25 cellular contexts compared by ENCODE assay signal in genomic region chr6:129212081-129212480, GRCh38.
DNase-seq lines count a peak whose midpoint lies in the region; TF ChIP-seq lines count a peak whose summit lies in the region.
"Had no signal": no experiment of that assay in that cellular context is flagged by ENCODE, and none has a peak within 500 bp of the region (broad histone marks: within the 10 kb centered on the region; RNA-seq: fewer than 3 reads in every experiment).

No MANE protein-coding gene starts in this region.

- H3K36me3 ChIP-seq in adipocyte (ENCODE audit: control insufficient read depth, insufficient read depth, low read length, severe bottlenecking) (peaks cover 15% of the 10 kb centered on the region), vagina (no peaks in the 10 kb centered on the region)
- H3K36me3 ChIP-seq: ascending aorta, pancreas, right atrium auricular region, thoracic aorta had no signal

- DNase-seq in GM03348 (ENCODE audit: low spot score) (peak; percentile 60), adipocyte (ENCODE audit: low read depth) (peak; percentile 58), fibroblast of the aortic adventitia (ENCODE audit: low read depth) (peak; percentile 22), vagina (ENCODE audit: extremely low spot score in 2 of 2) (no peak), NCI-H2196 (lab: John Stamatoyannopoulos, UW; ENCODE audit: unreplicated experiment) (no peak), NCI-H2029 (lab: John Stamatoyannopoulos, UW) (no peak), NCI-H69 (lab: John Stamatoyannopoulos, UW) (no peak)
- DNase-seq: activated CD4-positive, alpha-beta T cell treated with anti-CD3 and anti-CD28 coated beads, Interleukin-2, amount 50 U/mL, for 4 hours; activated CD4-positive, CD25-positive, alpha-beta regulatory T cell; activated CD8-positive, alpha-beta memory T cell treated with anti-CD3 and anti-CD28 coated beads, Interleukin-2, amount 50 U/mL, for 4 hours; cerebellar nuclear complex; DND-41; midbrain; NCI-H1092 treated with DMSO at 0.1 percent for 48 hours; NCI-H1930; NCI-H345; OCI-M1; pancreas; stimulated activated CD4-positive, alpha-beta T cell treated with anti-CD3 and anti-CD28 coated beads, Interleukin-12 subunit alpha, Interleukin-12 subunit beta, amount 100 ng/mL, for 4 hours; stimulated activated CD4-positive, alpha-beta T cell treated with anti-CD3 and anti-CD28 coated beads, Interleukin-4, amount 100 ng/mL, for 24 hours; stimulated activated naive CD4-positive, alpha-beta T cell; SW 1271 had no signal

- intact Hi-C loops in vagina (cut with DNase I), result no loop called here

- no peak for TF ChIP-seq POLR2A in vagina (IDR thresholded peaks at IDR 0.05)

- no peaks in the 10 kb centered on the region for H3K9me3 ChIP-seq in adipocyte (ENCODE audit: control insufficient read depth, low read length)
- H3K9me3 ChIP-seq in vagina, result no peaks in the 10 kb centered on the region
- H3K9me3 ChIP-seq: ascending aorta, pancreas, right atrium auricular region, thoracic aorta had no signal

- no peak overlapping the region for H3K4me3 ChIP-seq in adipocyte (ENCODE audit: low read length)
- no peak overlapping the region for H3K4me3 ChIP-seq in fibroblast of the aortic adventitia (ENCODE audit: low read depth, low read length)
- H3K4me3 ChIP-seq in vagina, result no peak overlapping the region
- H3K4me3 ChIP-seq: ascending aorta, pancreas, right atrium auricular region, thoracic aorta had no signal

- H3K4me1 ChIP-seq in adipocyte (ENCODE audit: control insufficient read depth, insufficient read depth, low read length), result peaks cover 5% of the 10 kb centered on the region
- H3K4me1 ChIP-seq in vagina, result peaks cover 5% of the 10 kb centered on the region
- H3K4me1 ChIP-seq: ascending aorta, pancreas had no signal

- TF ChIP-seq CTCF in fibroblast of the aortic adventitia (IDR thresholded peaks at IDR 0.05; ENCODE audit: insufficient read depth, low read length) (no peak), vagina (IDR thresholded peaks at IDR 0.05) (no peak)

- no peaks in the 10 kb centered on the region for H3K27me3 ChIP-seq in adipocyte (replicated peaks; ENCODE audit: control insufficient read depth, insufficient read depth, low read length)
- no peaks in the 10 kb centered on the region for H3K27me3 ChIP-seq in vagina
- H3K27me3 ChIP-seq: ascending aorta, pancreas, right atrium auricular region had no signal

- peak overlapping the region; percentile 25 for H3K27ac ChIP-seq in vagina
- H3K27ac ChIP-seq: ascending aorta, pancreas, right atrium auricular region had no signal

- H3K9ac ChIP-seq in adipocyte (ENCODE audit: low read length), result peak overlapping the region; percentile 61

Comparison
In these comparisons a context has a peak if more than half of its experiments do, and no peak if none do; other contexts are left out.
1. DNase-seq: peak in GM03348 (single experiment), adipocyte (single experiment) and fibroblast of the aortic adventitia (single experiment); none in vagina (0 of 2), NCI-H2196 (single experiment), NCI-H2029 (single experiment) and NCI-H69 (single experiment).